In genomic region chr20:15236812-15237211, GRCh38 we compare ENCODE assay signal across 7 cellular contexts.
DNase-seq lines count a peak whose midpoint lies in the region; ATAC-seq and TF ChIP-seq lines count a peak whose summit lies in the region.

No MANE protein-coding gene starts in this region.

- H3K9ac ChIP-seq in adipocyte (ENCODE audit: low read length) = no peak overlapping the region

- ATAC-seq in GM21529 (IDR thresholded peaks at IDR 0.05; ENCODE audit: unreplicated experiment) = peak; percentile 81
- ATAC-seq in lung (ENCODE audit: insufficient read depth, low FRiP score) = peak; percentile 47

- H3K27me3 ChIP-seq in adipocyte (replicated peaks; ENCODE audit: control insufficient read depth, insufficient read depth, low read length) (no peaks in the 10 kb centered on the region), lung (ENCODE audit: control insufficient read depth, insufficient read depth) (no peaks in the 10 kb centered on the region)

- 9 to 17% methylated on average over 1 of the region's 1 CpG for WGBS in lung, 2 donors

- peak; percentile 63 for TF ChIP-seq CTCF in GM12864 (IDR thresholded peaks at IDR 0.05; ENCODE audit: low read depth, low read length, missing control alignments)
- peak; percentile 71 for TF ChIP-seq CTCF in LNCAP (IDR thresholded peaks at IDR 0.05)
- no peak for TF ChIP-seq CTCF in lung (IDR thresholded peaks at IDR 0.05; ENCODE audit: control extremely low read depth, extremely low read depth)

- no peak overlapping the region for H3K27ac ChIP-seq in lung (ENCODE audit: low read depth in 1 of 2, low read length in 1 of 2)

- peak; percentile 12 for DNase-seq in GM12864 (ENCODE audit: low read depth)
- DNase-seq in adipocyte (ENCODE audit: low read depth) = peak; percentile 47
- no peak for DNase-seq in lung (ENCODE audit: low spot score)
- no peak for DNase-seq in NCI-H1092 (lab: John Stamatoyannopoulos, UW)
- DNase-seq in NCI-H1092 treated with DMSO at 0.1 percent for 48 hours (lab: John Stamatoyannopoulos, UW) = no peak

- H3K4me3 ChIP-seq in GM12864 (ENCODE audit: low read depth, low read length) (no peak overlapping the region), adipocyte (ENCODE audit: low read length) (no peak overlapping the region), lung (no peak overlapping the region)

- H3K36me3 ChIP-seq in adipocyte (ENCODE audit: control insufficient read depth, insufficient read depth, low read length, severe bottlenecking) = no peaks in the 10 kb centered on the region
- no peaks in the 10 kb centered on the region for H3K36me3 ChIP-seq in lung (ENCODE audit: control insufficient read depth in 2 of 2, insufficient read depth in 2 of 2, low read length in 2 of 2)

- H3K4me1 ChIP-seq in adipocyte (ENCODE audit: control insufficient read depth, insufficient read depth, low read length) (no peaks in the 10 kb centered on the region), lung (ENCODE audit: control insufficient read depth in 2 of 2, insufficient read depth in 2 of 2, low read length in 2 of 2) (peaks cover 0 to 2% of the 10 kb centered on the region in 2 donors)

- H3K9me3 ChIP-seq in adipocyte (ENCODE audit: control insufficient read depth, low read length) (no peaks in the 10 kb centered on the region), lung (ENCODE audit: control insufficient read depth in 2 of 2, insufficient read depth in 1 of 2, low read length in 1 of 2) (no peaks in the 10 kb centered on the region)

Comparison
In these comparisons a context has a peak if more than half of its experiments do, and no peak if none do; other contexts are left out.
1. DNase-seq: peak in GM12864 (single experiment) and adipocyte (single experiment); none in lung (single experiment), NCI-H1092 (single experiment) and NCI-H1092 treated with DMSO at 0.1 percent for 48 hours (single experiment).